Comparison of ENCODE assay signal across 1 cellular context in genomic region chr7:1015196-1015595, GRCh38.
TF ChIP-seq lines count a peak whose summit lies in the region.

No MANE protein-coding gene starts in this region.

TF ChIP-seq in IMR-90, 13 proteins besides CTCF, POLR2A, EP300 and RAD21:
- TF ChIP-seq BHLHE40 (IDR thresholded peaks at IDR 0.05; ENCODE audit: low read depth, low read length), result no peak
- no peak for TF ChIP-seq MAFK (IDR thresholded peaks at IDR 0.05; ENCODE audit: low read depth, low read length)
- no peak for TF ChIP-seq RFX5 (IDR thresholded peaks at IDR 0.05; ENCODE audit: low read depth, low read length)
- no peak for TF ChIP-seq NFE2L2 (IDR thresholded peaks at IDR 0.05; ENCODE audit: low read depth, low read length)
- no peak for TF ChIP-seq MXI1 (IDR thresholded peaks at IDR 0.05; ENCODE audit: borderline replicate concordance, low read depth, low read length)
- TF ChIP-seq SMC3 (IDR thresholded peaks at IDR 0.05; ENCODE audit: low read depth, low read length), result no peak
- no peak for TF ChIP-seq RCOR1 (IDR thresholded peaks at IDR 0.05; ENCODE audit: insufficient replicate concordance, low read length)
- no peak for TF ChIP-seq USF2 (IDR thresholded peaks at IDR 0.05; ENCODE audit: low read depth, low read length)
- TF ChIP-seq CHD1 (IDR thresholded peaks at IDR 0.05; ENCODE audit: low read depth, low read length), result no peak
- TF ChIP-seq ELK1 (IDR thresholded peaks at IDR 0.05; ENCODE audit: borderline replicate concordance, low read depth, low read length), result no peak
